Comparison of ENCODE assay signal across 12 cellular contexts in the genomic region with DNA sequence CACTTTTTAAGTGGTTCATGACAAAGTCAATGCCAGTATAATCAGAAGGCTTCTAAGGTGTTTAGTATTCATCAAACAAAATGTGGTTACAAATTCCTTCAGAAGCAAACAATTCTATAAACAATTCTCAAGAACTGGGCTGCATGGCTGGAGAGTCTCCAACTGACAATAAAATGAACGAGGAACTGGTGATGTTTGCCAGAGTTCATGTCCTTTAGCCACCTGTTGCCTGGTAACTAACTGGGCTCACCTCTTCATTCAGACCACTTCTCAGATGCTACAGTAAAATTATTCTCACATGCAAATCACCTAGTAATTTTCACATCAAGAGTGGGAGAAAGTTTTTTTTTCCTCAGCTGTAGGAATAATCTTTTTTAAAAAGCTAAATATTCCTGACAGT. TPM values are rescaled to one million over a fixed set of nuclear protein-coding genes. Genes with fewer than 3 reads are reported as not detected.
DNase-seq lines count a peak whose midpoint lies in the region; ATAC-seq and TF ChIP-seq lines count a peak whose summit lies in the region.
"Had no signal": no experiment of that assay in that cellular context is flagged by ENCODE, and none has a peak within 500 bp of the region (broad histone marks: within the 10 kb centered on the region; RNA-seq: fewer than 3 reads in every experiment).

No MANE protein-coding gene starts in this region.

- ATAC-seq in GM19328 (IDR thresholded peaks at IDR 0.05; ENCODE audit: unreplicated experiment) (peak; percentile 47), HG03280 (IDR thresholded peaks at IDR 0.05; ENCODE audit: unreplicated experiment) (peak; percentile 63)

- no peak overlapping the region for H3K27ac ChIP-seq in effector memory CD4-positive, alpha-beta T cell (ENCODE audit: insufficient read depth, low read length, poor library complexity, severe bottlenecking)
- H3K27ac ChIP-seq in esophagus squamous epithelium = no peak overlapping the region
- H3K27ac ChIP-seq: WERI-Rb-1 had no signal

- H3K4me3 ChIP-seq in BJ (ENCODE audit: low read depth, low read length) (no peak overlapping the region), adipocyte (ENCODE audit: low read length) (no peak overlapping the region), esophagus squamous epithelium (no peak overlapping the region)
- H3K4me3 ChIP-seq in effector memory CD4-positive, alpha-beta T cell (ENCODE audit: insufficient read depth, low read depth, low read length, poor library complexity, severe bottlenecking) = no peak overlapping the region
- H3K4me3 ChIP-seq: lung had no signal

- no peak overlapping the region for H3K9ac ChIP-seq in adipocyte (ENCODE audit: low read length)

- TF ChIP-seq CTCF in BJ (IDR thresholded peaks at IDR 0.05; ENCODE audit: insufficient read depth, low read depth, low read length) (no peak), esophagus squamous epithelium (IDR thresholded peaks at IDR 0.05) (no peak)

- POLR2A ChIA-PET in BJ (lab: Charles Lee) = no interaction called here

- TF ChIP-seq POLR2A in esophagus squamous epithelium (IDR thresholded peaks at IDR 0.05) = no peak

- DNase-seq in BJ (ENCODE audit: low read depth) = peak; percentile 11
- peak; percentile 34 for DNase-seq in adipocyte (ENCODE audit: low read depth)
- DNase-seq in effector memory CD4-positive, alpha-beta T cell = no peak
- DNase-seq in stimulated activated CD8-positive, alpha-beta memory T cell treated with anti-CD3 and anti-CD28 coated beads, Interleukin-4, amount 100 ng/mL, for 48 hours = no peak
- DNase-seq in T-helper 2 cell = no peak
- no peak for DNase-seq in esophagus squamous epithelium (lab: John Stamatoyannopoulos, UW)
- DNase-seq: activated naive CD8-positive, alpha-beta T cell treated with anti-CD3 and anti-CD28 coated beads for 36 hours; stimulated activated CD4-positive, alpha-beta T cell treated with anti-CD3 and anti-CD28 coated beads, Interleukin-12 subunit alpha, Interleukin-12 subunit beta, amount 100 ng/mL, for 4 hours; WERI-Rb-1 had no signal

- no peaks in the 10 kb centered on the region for H3K9me3 ChIP-seq in adipocyte (ENCODE audit: control insufficient read depth, low read length)
- H3K9me3 ChIP-seq in effector memory CD4-positive, alpha-beta T cell (ENCODE audit: control insufficient read depth, low read length) = no peaks in the 10 kb centered on the region
- no peaks in the 10 kb centered on the region for H3K9me3 ChIP-seq in esophagus squamous epithelium

- H3K4me1 ChIP-seq in adipocyte (ENCODE audit: control insufficient read depth, insufficient read depth, low read length) = peaks cover 16% of the 10 kb centered on the region
- no peaks in the 10 kb centered on the region for H3K4me1 ChIP-seq in effector memory CD4-positive, alpha-beta T cell (ENCODE audit: control insufficient read depth, insufficient read depth, low read length, poor library complexity, severe bottlenecking)
- H3K4me1 ChIP-seq in esophagus squamous epithelium = no peaks in the 10 kb centered on the region

- 35 to 42% methylated on average over 1 of the region's 1 CpG for WGBS in esophagus squamous epithelium, 2 donors

- CTCF ChIA-PET in BJ (lab: Yijun Ruan, JAX) = no interaction called here

- H3K27me3 ChIP-seq in BJ (ENCODE audit: control insufficient read depth, insufficient read depth, low read length) (no peaks in the 10 kb centered on the region), adipocyte (replicated peaks; ENCODE audit: control insufficient read depth, insufficient read depth, low read length) (no peaks in the 10 kb centered on the region), esophagus squamous epithelium (no peaks in the 10 kb centered on the region)
- no peaks in the 10 kb centered on the region for H3K27me3 ChIP-seq in effector memory CD4-positive, alpha-beta T cell (replicated peaks; ENCODE audit: control insufficient read depth, insufficient read depth, low read length, poor library complexity, severe bottlenecking)

- H3K36me3 ChIP-seq in BJ (ENCODE audit: control insufficient read depth, insufficient read depth, low read length) (no peaks in the 10 kb centered on the region), adipocyte (ENCODE audit: control insufficient read depth, insufficient read depth, low read length, severe bottlenecking) (no peaks in the 10 kb centered on the region), esophagus squamous epithelium (no peaks in the 10 kb centered on the region)
- no peaks in the 10 kb centered on the region for H3K36me3 ChIP-seq in effector memory CD4-positive, alpha-beta T cell (ENCODE audit: control insufficient read depth, insufficient read depth, low read length)
- H3K36me3 ChIP-seq: WERI-Rb-1 had no signal

- intact Hi-C loops in esophagus squamous epithelium (cut with DNase I) = no loop called here

RNA-seq across cellular contexts. Expression of a gene that starts 53.3 kb away (rescaled TPM):
- 41.8 and 69.6 TPM in 2 replicates for polyA plus RNA-seq in BJ (2011; rRNA removed)
- 48.1 and 49.1 TPM in 2 replicates for polyA minus RNA-seq in BJ (2011; rRNA and poly(A)+ RNA removed)
- 10 to 100 TPM; 30.7 to 47.7 (median 38.2) TPM for total RNA-seq in esophagus squamous epithelium

Comparison
In these comparisons a context has a peak if more than half of its experiments do, and no peak if none do; other contexts are left out.
1. DNase-seq: peak in BJ (single experiment) and adipocyte (single experiment); none in effector memory CD4-positive, alpha-beta T cell (0 of 3), stimulated activated CD8-positive, alpha-beta memory T cell treated with anti-CD3 and anti-CD28 coated beads, Interleukin-4, amount 100 ng/mL, for 48 hours (single experiment), T-helper 2 cell (0 of 5) and esophagus squamous epithelium (single experiment).